ENCODE assay signal across 8 cellular contexts in the genomic region with DNA sequence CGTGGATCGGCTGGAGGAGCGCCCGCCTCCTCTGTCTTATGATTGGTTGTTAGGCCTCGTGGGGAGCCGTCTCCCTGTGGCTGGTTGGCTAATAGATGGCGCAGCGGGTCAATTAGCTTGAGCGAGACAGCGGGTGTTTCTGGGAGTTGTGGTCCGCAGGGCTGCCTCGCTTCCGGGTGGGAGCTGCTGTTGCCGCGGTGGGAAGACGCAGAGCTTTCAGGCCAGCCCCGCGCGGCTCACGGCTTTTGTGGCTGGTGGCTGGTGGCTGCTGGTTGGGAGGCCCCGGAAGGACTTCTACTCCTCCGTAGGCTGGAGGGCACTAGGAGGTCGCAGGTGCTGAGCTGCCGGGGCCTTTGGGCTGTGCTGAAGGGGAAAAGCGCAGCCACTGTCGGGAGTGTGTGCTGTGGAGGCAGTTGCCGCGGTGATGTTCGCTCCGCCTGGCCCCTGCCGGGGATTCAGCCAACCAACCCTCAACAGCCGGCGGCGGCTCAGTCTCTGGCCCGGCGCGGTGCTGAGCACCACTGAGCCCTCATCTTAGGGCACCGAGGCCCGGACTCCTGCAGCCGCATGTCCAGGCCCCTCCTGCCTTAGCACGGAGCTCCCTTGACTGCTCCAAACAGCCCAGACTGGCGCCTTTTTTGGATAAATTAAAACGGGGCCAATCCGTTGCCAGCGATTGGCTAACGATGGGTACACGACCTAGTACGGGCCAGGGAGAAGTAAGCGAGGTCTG. TPM values are rescaled to one million over a fixed set of nuclear protein-coding genes. Genes with fewer than 3 reads are reported as not detected.
DNase-seq lines count a peak whose midpoint lies in the region; ATAC-seq, FAIRE-seq and TF ChIP-seq lines count a peak whose summit lies in the region.

No MANE protein-coding gene starts in this region.

- no peaks in the 10 kb centered on the region for H3K27me3 ChIP-seq in right atrium auricular region
- H3K27me3 ChIP-seq in psoas muscle (ENCODE audit: insufficient read depth in 3 of 3, low read length in 2 of 3): no peaks in the 10 kb centered on the region

- TF ChIP-seq CTCF in right atrium auricular region (IDR thresholded peaks at IDR 0.05) (no peak), psoas muscle (IDR thresholded peaks at IDR 0.05) (no peak)

- ATAC-seq in GM18498 (IDR thresholded peaks at IDR 0.05; ENCODE audit: unreplicated experiment) (peak; percentile 88), HG02884 (IDR thresholded peaks at IDR 0.05; ENCODE audit: unreplicated experiment) (peak; percentile 82), psoas muscle (peak; percentile 89 to 91 (median 90))

- H3K9me3 ChIP-seq in right atrium auricular region (no peaks in the 10 kb centered on the region), psoas muscle (no peaks in the 10 kb centered on the region)

- H3K4me3 Mint-ChIP-seq in T-helper 1 cell treated with Interleukin-12 subunit alpha and Interleukin-12 subunit beta and Interleukin-4 antibody, amounts not matched to agents 30 μg/mL and 1 μg/mL, for 36 hours: peak overlapping the region; percentile 92

- H3K36me3 ChIP-seq in right atrium auricular region (no peaks in the 10 kb centered on the region), psoas muscle (ENCODE audit: insufficient read depth in 1 of 2, low read depth in 1 of 2) (no peaks in the 10 kb centered on the region)

- DNase-seq in NCI-H146 treated with DMSO at 0.1 percent for 48 hours (lab: John Stamatoyannopoulos, UW; ENCODE audit: unreplicated experiment) (peak; percentile 91), anterior cingulate cortex (lab: John Stamatoyannopoulos, UW) (peak; percentile 89 to 99 (median 97)), right atrium auricular region (ENCODE audit: low spot score) (peak; percentile 99), psoas muscle (peak; percentile 96 to 97), urothelium cell line (ENCODE audit: low spot score) (peak; percentile 90)

- FAIRE-seq in urothelium cell line (lab: Jason Lieb, UNC): no peak

- no peaks in the 10 kb centered on the region for H3K27me3 Mint-ChIP-seq in T-helper 1 cell treated with Interleukin-12 subunit alpha and Interleukin-12 subunit beta and Interleukin-4 antibody, amounts not matched to agents 30 μg/mL and 1 μg/mL, for 36 hours (ENCODE audit: low read depth)

- peaks cover 8% of the 10 kb centered on the region for H3K36me3 Mint-ChIP-seq in T-helper 1 cell treated with Interleukin-12 subunit alpha and Interleukin-12 subunit beta and Interleukin-4 antibody, amounts not matched to agents 30 μg/mL and 1 μg/mL, for 36 hours (ENCODE audit: low read depth)

- no peaks in the 10 kb centered on the region for H3K9me3 Mint-ChIP-seq in T-helper 1 cell treated with Interleukin-12 subunit alpha and Interleukin-12 subunit beta and Interleukin-4 antibody, amounts not matched to agents 30 μg/mL and 1 μg/mL, for 36 hours

- 1% methylated on average over 44 to 49 of the region's 49 CpGs for WGBS in psoas muscle, 3 donors

- H3K4me1 ChIP-seq in right atrium auricular region (peaks cover 0 to 16% of the 10 kb centered on the region in 2 donors), psoas muscle (peaks cover 24% of the 10 kb centered on the region)

- peaks cover 43% of the 10 kb centered on the region for H3K4me1 Mint-ChIP-seq in T-helper 1 cell treated with Interleukin-12 subunit alpha and Interleukin-12 subunit beta and Interleukin-4 antibody, amounts not matched to agents 30 μg/mL and 1 μg/mL, for 36 hours (ENCODE audit: low read depth)

- peak overlapping the region; percentile 67 to 91 for H3K4me3 ChIP-seq in right atrium auricular region
- peak overlapping the region; percentile 74 for H3K4me3 ChIP-seq in psoas muscle

- peak overlapping the region; percentile 96 for H3K27ac Mint-ChIP-seq in T-helper 1 cell treated with Interleukin-12 subunit alpha and Interleukin-12 subunit beta and Interleukin-4 antibody, amounts not matched to agents 30 μg/mL and 1 μg/mL, for 36 hours

- H3K27ac ChIP-seq in right atrium auricular region: peak overlapping the region; percentile 94 to 97
- H3K27ac ChIP-seq in psoas muscle: peak overlapping the region; percentile 91

- intact Hi-C loops in psoas muscle (cut with DNase I): loop anchor here in 1 of 2 donors (2.0 kb wide), 1 partner anchor 24 kb away; no protein-coding TSS in a partner anchor

RNA-seq across cellular contexts. Expression of a gene that starts 0.7 kb away (rescaled TPM):
- total RNA-seq in right atrium auricular region (1 to 10 TPM in 1 of 2 donors, under 1 TPM in 1; 0.93 to 1.7 TPM), psoas muscle (1 to 10 TPM; 4.1 to 5.1 (median 4.9) TPM)
- 1 to 10 TPM; 3.3 to 4.9 (median 4.1) TPM for polyA plus RNA-seq in psoas muscle

RNA-seq across cellular contexts. Expression of a gene that starts 24.9 kb away (rescaled TPM):
- total RNA-seq in right atrium auricular region (10 to 100 TPM; 38.9 to 49.5 TPM), psoas muscle (10 to 100 TPM; 53.9 to 76.9 (median 56.3) TPM)
- 100 to 1,000 TPM in 2 of 3 donors, 10 to 100 TPM in 1; 97.4 to 249 (median 188) TPM for polyA plus RNA-seq in psoas muscle

Comparison
In these comparisons a context has a peak if more than half of its experiments do, and no peak if none do; other contexts are left out.
1. Peak in every context shown above with its lines: DNase-seq, ATAC-seq, H3K4me3 ChIP-seq and H3K27ac ChIP-seq.